17 cellular contexts compared by ENCODE assay signal in genomic region chr12:40953076-40953475, GRCh38.
"Had no signal": no experiment of that assay in that cellular context is flagged by ENCODE, and none has a peak within 500 bp of the region (broad histone marks: within the 10 kb centered on the region; RNA-seq: fewer than 3 reads in every experiment).

No MANE protein-coding gene starts in this region.

- H3K4me1 ChIP-seq: ascending aorta, left lung, parathyroid adenoma had no signal

- DNase-seq: activated CD4-positive, alpha-beta T cell treated with anti-CD3 and anti-CD28 coated beads, Interleukin-2, amount 50 U/mL, for 1 hour; activated CD8-positive, alpha-beta memory T cell treated with anti-CD3 and anti-CD28 coated beads for 24 hours; activated naive CD4-positive, alpha-beta T cell; activated naive CD8-positive, alpha-beta T cell treated with anti-CD3 and anti-CD28 coated beads, Interleukin-2, amount 10 ng/mL, durations not matched to agents 7 days and 5 days; central memory CD4-positive, alpha-beta T cell; effector memory CD4-positive, alpha-beta T cell; hippocampal formation; kidney; left lung; mucosa of descending colon; naive thymus-derived CD8-positive, alpha-beta T cell; transverse colon had no signal

- H3K36me3 ChIP-seq: ascending aorta, left lung, transverse colon had no signal

- H3K27me3 ChIP-seq: ascending aorta, left lung, transverse colon had no signal

- H3K36me3 Mint-ChIP-seq: activated naive CD8-positive, alpha-beta T cell treated with anti-CD3 and anti-CD28 coated beads, Interleukin-2, amount 10 ng/mL, durations not matched to agents 7 days and 5 days; naive thymus-derived CD8-positive, alpha-beta T cell; stimulated activated memory B cell treated with anti-CD40 and anti-IgM and Interleukin-4, amounts not matched to agents 10 μg/mL and 1 μg/mL and 100 μg/mL, for 72 hours had no signal

- H3K4me3 Mint-ChIP-seq: activated naive CD8-positive, alpha-beta T cell treated with anti-CD3 and anti-CD28 coated beads, Interleukin-2, amount 10 ng/mL, durations not matched to agents 7 days and 5 days; activated T-helper 1 cell treated with anti-CD3 and anti-CD28 coated beads, Interleukin-12 subunit alpha, Interleukin-12 subunit beta, Interleukin-2, Interleukin-4 antibody, amounts not matched to agents 30 ng/mL and 10 ng/mL and 1 ng/mL, durations not matched to agents 14 hours and 24 hours and 36 hours; naive thymus-derived CD8-positive, alpha-beta T cell; stimulated activated memory B cell treated with anti-CD40 and anti-IgM and Interleukin-4, amounts not matched to agents 10 μg/mL and 1 μg/mL and 100 μg/mL, for 72 hours; T-helper 2 cell treated with Interferon-gamma antibody and Interleukin-4, amounts not matched to agents 5 μg/mL and 100 μg/mL, for 36 hours had no signal

- H3K4me1 Mint-ChIP-seq: activated naive CD8-positive, alpha-beta T cell treated with anti-CD3 and anti-CD28 coated beads, Interleukin-2, amount 10 ng/mL, durations not matched to agents 7 days and 5 days; stimulated activated memory B cell treated with anti-CD40 and anti-IgM and Interleukin-4, amounts not matched to agents 10 μg/mL and 1 μg/mL and 100 μg/mL, for 72 hours had no signal

- H3K4me3 ChIP-seq: ascending aorta, left lung, mucosa of descending colon, transverse colon had no signal

- H3K27ac Mint-ChIP-seq: activated naive CD8-positive, alpha-beta T cell treated with anti-CD3 and anti-CD28 coated beads, Interleukin-2, amount 10 ng/mL, durations not matched to agents 7 days and 5 days; activated T-helper 1 cell treated with anti-CD3 and anti-CD28 coated beads, Interleukin-12 subunit alpha, Interleukin-12 subunit beta, Interleukin-2, Interleukin-4 antibody, amounts not matched to agents 30 ng/mL and 10 ng/mL and 1 ng/mL, durations not matched to agents 14 hours and 24 hours and 36 hours; naive thymus-derived CD8-positive, alpha-beta T cell; stimulated activated memory B cell treated with anti-CD40 and anti-IgM and Interleukin-4, amounts not matched to agents 10 μg/mL and 1 μg/mL and 100 μg/mL, for 72 hours; T-helper 2 cell treated with Interferon-gamma antibody and Interleukin-4, amounts not matched to agents 5 μg/mL and 100 μg/mL, for 36 hours had no signal

- H3K9me3 ChIP-seq: ascending aorta, left lung, mucosa of descending colon, transverse colon had no signal

- H3K27ac ChIP-seq: ascending aorta, left lung, parathyroid adenoma, transverse colon had no signal

- H3K9me3 Mint-ChIP-seq: activated naive CD8-positive, alpha-beta T cell treated with anti-CD3 and anti-CD28 coated beads, Interleukin-2, amount 10 ng/mL, durations not matched to agents 7 days and 5 days; activated T-helper 1 cell treated with anti-CD3 and anti-CD28 coated beads, Interleukin-12 subunit alpha, Interleukin-12 subunit beta, Interleukin-2, Interleukin-4 antibody, amounts not matched to agents 30 ng/mL and 10 ng/mL and 1 ng/mL, durations not matched to agents 14 hours and 24 hours and 36 hours; stimulated activated memory B cell treated with anti-CD40 and anti-IgM and Interleukin-4, amounts not matched to agents 10 μg/mL and 1 μg/mL and 100 μg/mL, for 72 hours; T-helper 2 cell treated with Interferon-gamma antibody and Interleukin-4, amounts not matched to agents 5 μg/mL and 100 μg/mL, for 36 hours had no signal

- H3K27me3 Mint-ChIP-seq: activated naive CD8-positive, alpha-beta T cell treated with anti-CD3 and anti-CD28 coated beads, Interleukin-2, amount 10 ng/mL, durations not matched to agents 7 days and 5 days; stimulated activated memory B cell treated with anti-CD40 and anti-IgM and Interleukin-4, amounts not matched to agents 10 μg/mL and 1 μg/mL and 100 μg/mL, for 72 hours had no signal

- H2AFZ ChIP-seq: parathyroid adenoma had no signal

- H3K9ac ChIP-seq: parathyroid adenoma had no signal

- H3K79me2 ChIP-seq: parathyroid adenoma had no signal

- ATAC-seq: left lung; mucosa of descending colon; naive thymus-derived CD8-positive, alpha-beta T cell; stimulated activated memory B cell treated with anti-CD40 and anti-IgM and Interleukin-4, amounts not matched to agents 10 μg/mL and 1 μg/mL and 100 μg/mL, for 72 hours had no signal
